ENCODE assay signal across 20 cellular contexts in genomic region chr6:124958759-124959354, GRCh38. TPM values are rescaled to one million over a fixed set of nuclear protein-coding genes. Genes with fewer than 3 reads are reported as not detected.
DNase-seq lines count a peak whose midpoint lies in the region; ATAC-seq, FAIRE-seq and TF ChIP-seq lines count a peak whose summit lies in the region.
"Had no signal": no experiment of that assay in that cellular context is flagged by ENCODE, and none has a peak within 500 bp of the region (broad histone marks: within the 10 kb centered on the region; RNA-seq: fewer than 3 reads in every experiment).

No MANE protein-coding gene starts in this region.

- BruUV-seq in IMR-90 (replicated peaks; lab: Mats Ljungman, UMichigan), result no TSS peak

- no peak overlapping the region for H2AK9ac ChIP-seq in IMR-90 (replicated peaks; ENCODE audit: low read depth, low read length, poor library complexity)

- POLR2A ChIA-PET in IMR-90 (lab: Charles Lee; ENCODE audit: unreplicated experiment), result no interaction called here

- H3K9ac ChIP-seq in IMR-90 (ENCODE audit: low read depth, low read length), result no peak overlapping the region

- H2BK5ac ChIP-seq in IMR-90 (ENCODE audit: low read depth, low read length, poor library complexity, severe bottlenecking), result no peak overlapping the region

- intact Hi-C loops in IMR-90 (cut with micrococcal nuclease), result no loop called here

- in situ Hi-C loops in IMR-90 (cut with MboI; ENCODE audit: low sequenced_read_pairs), result loop anchor here (25.0 kb wide), 1 partner anchor 153 kb away; no protein-coding TSS in a partner anchor

- no peak overlapping the region for H3K27ac ChIP-seq in IMR-90 (ENCODE audit: insufficient read depth, low read length)
- H3K27ac ChIP-seq: right atrium auricular region, VCaP had no signal

- H3K14ac ChIP-seq in IMR-90 (replicated peaks; ENCODE audit: low read depth, low read length), result no peak overlapping the region

- TF ChIP-seq CTCF in IMR-90 (conservative IDR thresholded peaks at IDR 0.05; ENCODE audit: low read depth, low read length) (no peak), bronchial epithelial cell (IDR thresholded peaks at IDR 0.05; ENCODE audit: insufficient read depth, low read length, severe bottlenecking) (no peak)

- H4K91ac ChIP-seq in IMR-90 (ENCODE audit: insufficient read depth, low read depth, low read length), result no peak overlapping the region

- H3K36me3 ChIP-seq in IMR-90 (ENCODE audit: control insufficient read depth, insufficient read depth, low read length), result no peaks in the 10 kb centered on the region
- H3K36me3 ChIP-seq in bronchial epithelial cell (ENCODE audit: control insufficient read depth, insufficient read depth, low read length), result no peaks in the 10 kb centered on the region
- H3K36me3 ChIP-seq: ascending aorta, right atrium auricular region had no signal

- no peak overlapping the region for H2BK120ac ChIP-seq in IMR-90 (ENCODE audit: low read depth, low read length)

- H3K4me2 ChIP-seq in IMR-90 (ENCODE audit: low read depth, low read length), result no peak overlapping the region

- H3K79me1 ChIP-seq in IMR-90 (ENCODE audit: low read depth in 1 of 2, low read length in 2 of 2), result peaks cover 10 to 38% of the 10 kb centered on the region in 2 experiments; a peak in 3 of 4 replicates

- no peak overlapping the region for H3K4ac ChIP-seq in IMR-90 (ENCODE audit: low read depth, low read length)

- peaks cover 9% of the 10 kb centered on the region; the same call in 1 of the 2 replicates for H3K9me1 ChIP-seq in IMR-90 (ENCODE audit: insufficient read depth, low read length)

- no peak overlapping the region for H4K8ac ChIP-seq in IMR-90 (ENCODE audit: low read depth in 2 of 2, low read length in 2 of 2)

- H3K27me3 ChIP-seq in IMR-90 (ENCODE audit: control insufficient read depth, insufficient read depth, low read length) (no peaks in the 10 kb centered on the region), bronchial epithelial cell (ENCODE audit: control insufficient read depth, insufficient read depth, low read length) (no peaks in the 10 kb centered on the region)
- H3K27me3 ChIP-seq: ascending aorta, right atrium auricular region had no signal

- H3K23ac ChIP-seq in IMR-90 (ENCODE audit: low read depth, low read length), result no peak overlapping the region

- no peak overlapping the region for H2BK20ac ChIP-seq in IMR-90 (ENCODE audit: low read depth, low read length)

- TF ChIP-seq RAD21 in IMR-90 (IDR thresholded peaks at IDR 0.05; ENCODE audit: low read length), result no peak

- no peak overlapping the region for H4K5ac ChIP-seq in IMR-90 (ENCODE audit: low read depth, low read length)

- no peak overlapping the region for H3K56ac ChIP-seq in IMR-90 (ENCODE audit: extremely low read depth, insufficient read depth, low read length)

- H2BK15ac ChIP-seq in IMR-90 (ENCODE audit: low read depth, low read length), result no peak overlapping the region

- ATAC-seq in IMR-90 (ENCODE audit: low read depth), result no peak
- ATAC-seq in HG02642 (IDR thresholded peaks at IDR 0.05; ENCODE audit: poor library complexity, unreplicated experiment), result no peak
- ATAC-seq in GM18861 (IDR thresholded peaks at IDR 0.05; ENCODE audit: unreplicated experiment), result no peak
- ATAC-seq: naive thymus-derived CD8-positive, alpha-beta T cell; Panc1 had no signal

- DNase-seq in Daoy (ENCODE audit: low read depth) (peak; percentile 60), IMR-90 (peak; percentile 52), bronchial epithelial cell (ENCODE audit: low read depth) (peak; percentile 44), kidney tubule cell (ENCODE audit: low spot score) (peak; percentile 69)
- no peak for DNase-seq in activated naive CD4-positive, alpha-beta T cell treated with anti-CD3 and anti-CD28 coated beads, Interleukin-2, amount 50 U/mL, for 16 hours
- no peak for DNase-seq in activated CD4-positive, alpha-beta T cell treated with anti-CD3 and anti-CD28 coated beads, Interleukin-2, amount 50 U/mL, for 48 hours
- DNase-seq: activated CD8-positive, alpha-beta memory T cell treated with anti-CD3 and anti-CD28 coated beads for 24 hours; activated gamma-delta T cell treated with Interleukin-2 at 50 U/mL for 16 hours; MM.1S; naive thymus-derived CD8-positive, alpha-beta T cell; NCI-H2029; NCI-H524 treated with DMSO at 0.1 percent for 48 hours had no signal

- no peak for TF ChIP-seq POLR2A in IMR-90 (IDR thresholded peaks at IDR 0.05; ENCODE audit: low read depth, low read length)

- no peak for FAIRE-seq in bronchial epithelial cell (lab: Jason Lieb, UNC)
- FAIRE-seq: HTR-8/SVneo had no signal

- H3K4me3 ChIP-seq in IMR-90 (ENCODE audit: insufficient read depth, low read depth, low read length) (no peak overlapping the region), bronchial epithelial cell (ENCODE audit: low read depth, low read length) (no peak overlapping the region)
- H3K4me3 ChIP-seq: ascending aorta, right atrium auricular region had no signal

- H3K9me3 ChIP-seq in IMR-90 (ENCODE audit: control insufficient read depth, insufficient read depth, low read length), result no peaks in the 10 kb centered on the region
- H3K9me3 ChIP-seq: ascending aorta, right atrium auricular region had no signal

- CTCF ChIA-PET in IMR-90 (lab: Yijun Ruan, JAX), result no interaction called here

- dilution Hi-C loops in IMR-90 (cut with HindIII; ENCODE audit: low sequenced_read_pairs, unreplicated experiment), result no loop called here

- no peak overlapping the region for H3K18ac ChIP-seq in IMR-90 (ENCODE audit: low read depth, low read length)

- no peak overlapping the region for H2AFZ ChIP-seq in IMR-90 (replicated peaks; ENCODE audit: low read length, poor library complexity)

- WGBS in IMR-90 (ENCODE audit: extremely low coverage in 2 of 2, insufficient read length in 1 of 2), 2 experiments, result no CpG with 5 or more reads among the region's 1 CpG

- H4K20me1 ChIP-seq in IMR-90 (ENCODE audit: insufficient read depth, low read length), result peaks cover 19% of the 10 kb centered on the region

- H2AK5ac ChIP-seq in IMR-90 (ENCODE audit: low read depth, low read length), result no peak overlapping the region

- H3K4me1 ChIP-seq in IMR-90 (ENCODE audit: control insufficient read depth, insufficient read depth, low read length), result peaks cover 6% of the 10 kb centered on the region; the same call in 1 of the 2 replicates

TF ChIP-seq in IMR-90, 13 proteins besides CTCF, POLR2A, EP300 and RAD21:
- TF ChIP-seq NFE2L2 (IDR thresholded peaks at IDR 0.05; ENCODE audit: low read depth, low read length) (no peak), BHLHE40 (IDR thresholded peaks at IDR 0.05; ENCODE audit: low read depth, low read length) (no peak), MAFK (IDR thresholded peaks at IDR 0.05; ENCODE audit: low read depth, low read length) (no peak), FOS (IDR thresholded peaks at IDR 0.05; ENCODE audit: low read depth, low read length) (no peak), MXI1 (IDR thresholded peaks at IDR 0.05; ENCODE audit: borderline replicate concordance, low read depth, low read length) (no peak)
TF ChIP-seq in IMR-90: peak in this region for 0.

RNA-seq across cellular contexts. Expression of gene RNF217, which starts 3.4 kb away (rescaled TPM):
- total RNA-seq in Daoy (2014; rRNA removed; shearing (Covaris generic)), result 13.6 and 39.7 TPM in 2 replicates
- total RNA-seq in IMR-90 (2012; rRNA removed) (16.7 and 20.4 TPM in 2 replicates), bronchial epithelial cell (14.2 and 16.3 TPM in 2 replicates)
- 11.7 TPM in 2 replicates for polyA plus RNA-seq in IMR-90 (2012; rRNA removed)
- polyA plus RNA-seq in IMR-90 (2012; cell fraction: cytosol; rRNA removed), result 2.5 and 2.7 TPM in 2 replicates
- polyA plus RNA-seq in IMR-90 (2012; cell fraction: nucleus; rRNA removed; ENCODE audit: low replicate concordance), result 7.8 and 59.2 TPM in 2 replicates
- total RNA-seq: B cell; naive thymus-derived CD8-positive, alpha-beta T cell had no signal

Comparison
In these comparisons a context has a peak if more than half of its experiments do, and no peak if none do; other contexts are left out.
1. DNase-seq: peak in Daoy (single experiment), IMR-90 (single experiment), bronchial epithelial cell (single experiment) and kidney tubule cell (single experiment); none in activated naive CD4-positive, alpha-beta T cell treated with anti-CD3 and anti-CD28 coated beads, Interleukin-2, amount 50 U/mL, for 16 hours (single experiment) and activated CD4-positive, alpha-beta T cell treated with anti-CD3 and anti-CD28 coated beads, Interleukin-2, amount 50 U/mL, for 48 hours (0 of 2).